In the genomic region with DNA sequence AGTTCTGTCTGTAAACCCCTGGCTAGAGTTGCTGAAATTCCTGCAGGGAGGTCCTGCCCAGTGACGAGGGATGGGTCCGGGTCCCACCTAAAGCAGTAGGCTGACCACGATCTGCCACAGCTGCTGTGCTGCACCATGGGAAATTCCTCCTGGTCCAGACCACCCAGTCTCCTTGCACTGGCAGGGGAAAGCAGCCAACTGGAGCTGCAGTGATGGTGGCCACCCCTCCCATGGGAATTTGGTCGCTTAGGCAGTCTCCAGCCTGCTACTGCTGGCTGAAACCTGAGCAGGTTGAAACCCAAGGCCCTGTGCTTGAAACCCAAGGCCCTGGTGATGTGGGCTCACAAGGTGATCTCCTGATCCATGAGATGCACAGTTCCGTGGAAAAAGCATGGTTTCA, we compare ENCODE assay signal across 33 cellular contexts. TPM values are rescaled to one million over a fixed set of nuclear protein-coding genes. Genes with fewer than 3 reads are reported as not detected.
"Had no signal": no experiment of that assay in that cellular context is flagged by ENCODE, and none has a peak within 500 bp of the region (broad histone marks: within the 10 kb centered on the region; RNA-seq: fewer than 3 reads in every experiment).

No MANE protein-coding gene starts in this region.

- H3K27ac Mint-ChIP-seq: activated CD4-positive, alpha-beta memory T cell treated with anti-CD3 and anti-CD28 coated beads for 36 hours; activated CD4-positive, alpha-beta T cell treated with anti-CD3 and anti-CD28 coated beads for 36 hours; activated naive CD4-positive, alpha-beta T cell treated with anti-CD3 and anti-CD28 coated beads, Interleukin-2, amount 10 ng/mL, durations not matched to agents 7 days and 5 days; activated naive CD8-positive, alpha-beta T cell; activated naive CD8-positive, alpha-beta T cell treated with anti-CD3 and anti-CD28 coated beads, Interleukin-2, amount 50 U/mL, for 24 hours; brain; IgD-negative memory B cell; T-helper 1 cell treated with Interleukin-12 subunit alpha and Interleukin-12 subunit beta and Interleukin-4 antibody, amounts not matched to agents 30 μg/mL and 1 μg/mL, for 36 hours; T-helper 2 cell treated with Interferon-gamma antibody and Interleukin-4, amounts not matched to agents 5 μg/mL and 100 μg/mL, for 36 hours had no signal

- H3K27me3 ChIP-seq: Peyer's patch had no signal

- DNase-seq: activated CD4-positive, alpha-beta memory T cell treated with anti-CD3 and anti-CD28 coated beads for 36 hours; activated CD4-positive, alpha-beta T cell treated with anti-CD3 and anti-CD28 coated beads for 36 hours; activated CD4-positive, alpha-beta T cell treated with anti-CD3 and anti-CD28 coated beads, Interleukin-2, amount 50 U/mL, for 1 hour; activated CD8-positive, alpha-beta memory T cell treated with anti-CD3 and anti-CD28 coated beads, Interleukin-2, amount 50 U/mL, for 48 hours; activated effector memory CD4-positive, alpha-beta T cell treated with Interleukin-2 at 50 U/mL for 16 hours; activated naive CD4-positive, alpha-beta T cell treated with anti-CD3 and anti-CD28 coated beads, Interleukin-2, amount 10 ng/mL, durations not matched to agents 7 days and 5 days; activated naive CD8-positive, alpha-beta T cell treated with anti-CD3 and anti-CD28 coated beads, Interleukin-2, amount 50 U/mL, for 24 hours; activated T-cell treated with anti-CD3 and anti-CD28 coated beads, Interleukin-2, amount 50 U/mL, for 48 hours; anterior cingulate cortex; caudate nucleus; cerebellar nuclear complex; Karpas-422; KBM-7; NCI-H1105; NCI-H1417 treated with DMSO at 0.1 percent for 48 hours; NCI-H1694; NCI-H2029; NCI-H2171; NCI-H510A; NCI-H526; NCI-H748 treated with DMSO at 0.1 percent for 48 hours; NK-92 treated with Interleukin-12 subunit alpha and Interleukin-12 subunit beta, amount 100 ng/mL, for 24 hours; PC-3; Peyer's patch; RPMI8226; SIG-M5 had no signal

- H3K36me3 ChIP-seq: Peyer's patch had no signal

- H3K27me3 Mint-ChIP-seq: activated naive CD4-positive, alpha-beta T cell treated with anti-CD3 and anti-CD28 coated beads, Interleukin-2, amount 10 ng/mL, durations not matched to agents 7 days and 5 days had no signal

- H3K4me3 Mint-ChIP-seq: activated CD4-positive, alpha-beta memory T cell treated with anti-CD3 and anti-CD28 coated beads for 36 hours; activated CD4-positive, alpha-beta T cell treated with anti-CD3 and anti-CD28 coated beads for 36 hours; activated naive CD4-positive, alpha-beta T cell treated with anti-CD3 and anti-CD28 coated beads, Interleukin-2, amount 10 ng/mL, durations not matched to agents 7 days and 5 days; activated naive CD8-positive, alpha-beta T cell; activated naive CD8-positive, alpha-beta T cell treated with anti-CD3 and anti-CD28 coated beads, Interleukin-2, amount 50 U/mL, for 24 hours; brain; IgD-negative memory B cell; T-helper 1 cell treated with Interleukin-12 subunit alpha and Interleukin-12 subunit beta and Interleukin-4 antibody, amounts not matched to agents 30 μg/mL and 1 μg/mL, for 36 hours; T-helper 2 cell treated with Interferon-gamma antibody and Interleukin-4, amounts not matched to agents 5 μg/mL and 100 μg/mL, for 36 hours had no signal

- ATAC-seq: activated CD4-positive, alpha-beta T cell treated with anti-CD3 and anti-CD28 coated beads for 36 hours; activated CD4-positive, CD25-positive, alpha-beta regulatory T cell treated with anti-CD3 and anti-CD28 coated beads, Interleukin-2, amount 50 U/mL, for 24 hours; activated naive CD8-positive, alpha-beta T cell treated with anti-CD3 and anti-CD28 coated beads, Interleukin-2, amount 50 U/mL, for 24 hours; PC-3 had no signal

- H3K27ac ChIP-seq: Peyer's patch, SK-N-MC had no signal

- H3K9me3 ChIP-seq: Peyer's patch had no signal

- H3K9me3 Mint-ChIP-seq: activated naive CD4-positive, alpha-beta T cell treated with anti-CD3 and anti-CD28 coated beads, Interleukin-2, amount 10 ng/mL, durations not matched to agents 7 days and 5 days; T-helper 2 cell treated with Interferon-gamma antibody and Interleukin-4, amounts not matched to agents 5 μg/mL and 100 μg/mL, for 36 hours had no signal

- H3K4me1 ChIP-seq: Peyer's patch had no signal

- H3K4me1 Mint-ChIP-seq: activated CD4-positive, alpha-beta T cell treated with anti-CD3 and anti-CD28 coated beads for 36 hours; activated naive CD4-positive, alpha-beta T cell treated with anti-CD3 and anti-CD28 coated beads, Interleukin-2, amount 10 ng/mL, durations not matched to agents 7 days and 5 days; activated naive CD8-positive, alpha-beta T cell treated with anti-CD3 and anti-CD28 coated beads, Interleukin-2, amount 50 U/mL, for 24 hours; brain; IgD-negative memory B cell had no signal

- H3K4me3 ChIP-seq: Peyer's patch, SK-N-MC had no signal

- H3K36me3 Mint-ChIP-seq: activated CD4-positive, alpha-beta memory T cell treated with anti-CD3 and anti-CD28 coated beads for 36 hours; activated naive CD4-positive, alpha-beta T cell treated with anti-CD3 and anti-CD28 coated beads, Interleukin-2, amount 10 ng/mL, durations not matched to agents 7 days and 5 days; IgD-negative memory B cell had no signal

RNA-seq across cellular contexts. Expression of gene MOXD1, which starts 23.9 kb away (rescaled TPM):
- total RNA-seq: activated CD4-positive, alpha-beta memory T cell treated with anti-CD3 and anti-CD28 coated beads for 36 hours; activated CD4-positive, alpha-beta T cell treated with anti-CD3 and anti-CD28 coated beads for 36 hours had no signal
